Comparison of ENCODE assay signal across 10 cellular contexts in genomic region chr10:119190353-119190752, GRCh38. TPM values are rescaled to one million over a fixed set of nuclear protein-coding genes. Genes with fewer than 3 reads are reported as not detected.
DNase-seq lines count a peak whose midpoint lies in the region; ATAC-seq, FAIRE-seq and TF ChIP-seq lines count a peak whose summit lies in the region.
"Had no signal": no experiment of that assay in that cellular context is flagged by ENCODE, and none has a peak within 500 bp of the region (broad histone marks: within the 10 kb centered on the region; RNA-seq: fewer than 3 reads in every experiment).

No MANE protein-coding gene starts in this region.

- TF ChIP-seq CTCF in A549 (IDR thresholded peaks at IDR 0.05) (no peak), WERI-Rb-1 (IDR thresholded peaks at IDR 0.05; ENCODE audit: low read depth, low read length) (no peak)

- ATAC-seq in A549 (peak; percentile 97), HG03378 (IDR thresholded peaks at IDR 0.05; ENCODE audit: unreplicated experiment) (no peak), HG03571 (IDR thresholded peaks at IDR 0.05; ENCODE audit: unreplicated experiment) (no peak)
- no peak for ATAC-seq in stimulated activated naive CD8-positive, alpha-beta T cell treated with anti-CD3 and anti-CD28 coated beads, Interleukin-15, amount 100 ng/mL, for 72 hours

- peak; percentile 84 to 86 for DNase-seq in A549 (ENCODE audit: low read depth in 1 of 2, low spot score in 1 of 2)
- DNase-seq in HCEC 1CT = peak; percentile 98
- peak; percentile 39 for DNase-seq in WERI-Rb-1
- DNase-seq in iPS-NIHi11 (ENCODE audit: low spot score) = peak; percentile 26
- no peak for DNase-seq in stimulated activated naive CD8-positive, alpha-beta T cell treated with anti-CD3 and anti-CD28 coated beads, Interleukin-15, amount 100 ng/mL, for 72 hours
- no peak for DNase-seq in NCI-H1417 (lab: John Stamatoyannopoulos, UW)
- DNase-seq: stimulated activated naive CD4-positive, alpha-beta T cell had no signal

- 20% methylated on average over 4 of the region's 4 CpGs for WGBS in A549 (ENCODE audit: missing lambda C conversion rate)

- H3K4me2 ChIP-seq in A549 = peak overlapping the region; percentile 36

- no peak for TF ChIP-seq RAD21 in A549 (conservative IDR thresholded peaks at IDR 0.05 in 1 of 2, IDR thresholded peaks at IDR 0.05 in 1 of 2)

- no peaks in the 10 kb centered on the region for H3K27me3 ChIP-seq in WERI-Rb-1 (ENCODE audit: insufficient read depth, low read depth, severe bottlenecking)

- no peak overlapping the region for H3K27ac Mint-ChIP-seq in stimulated activated naive CD8-positive, alpha-beta T cell treated with anti-CD3 and anti-CD28 coated beads, Interleukin-15, amount 100 ng/mL, for 72 hours

- peak overlapping the region; percentile 46 to 77 for H3K27ac ChIP-seq in A549
- no peak overlapping the region for H3K27ac ChIP-seq in WERI-Rb-1

- H3K9me3 ChIP-seq in A549 (no peaks in the 10 kb centered on the region), WERI-Rb-1 (ENCODE audit: severe bottlenecking) (no peaks in the 10 kb centered on the region)

- H3K36me3 ChIP-seq in WERI-Rb-1 = no peaks in the 10 kb centered on the region

- H3K27me3 Mint-ChIP-seq in stimulated activated naive CD8-positive, alpha-beta T cell treated with anti-CD3 and anti-CD28 coated beads, Interleukin-15, amount 100 ng/mL, for 72 hours = no peaks in the 10 kb centered on the region

- CTCF ChIA-PET in A549 (lab: Yijun Ruan, JAX) = interaction anchor here (0.8 to 3.3 kb wide), 10 partner anchors 9 to 353 kb away, joined by 3 to 39 read pairs (median 4); partner anchors contain the start of genes GRK5 and RGS10

- peaks cover 28% of the 10 kb centered on the region for H3K4me1 Mint-ChIP-seq in stimulated activated naive CD8-positive, alpha-beta T cell treated with anti-CD3 and anti-CD28 coated beads, Interleukin-15, amount 100 ng/mL, for 72 hours

- TF ChIP-seq EP300 in A549 (IDR thresholded peaks at IDR 0.05) = no peak

- no peak for TF ChIP-seq POLR2A in A549 (IDR thresholded peaks at IDR 0.05; ENCODE audit: low read length)

- POLR2A ChIA-PET in A549 (lab: Yijun Ruan, JAX) = interaction anchor here (1.3 kb wide), 3 partner anchors 63 to 161 kb away, joined by 3 to 7 read pairs (median 4); partner anchors contain the start of gene NANOS1

- no peak overlapping the region for H3K4me3 Mint-ChIP-seq in stimulated activated naive CD8-positive, alpha-beta T cell treated with anti-CD3 and anti-CD28 coated beads, Interleukin-15, amount 100 ng/mL, for 72 hours
- H3K4me3 Mint-ChIP-seq: brain had no signal

- H3K4me3 ChIP-seq in A549 (no peak overlapping the region), WERI-Rb-1 (ENCODE audit: low read depth, low read length) (no peak overlapping the region)

- H3K9me3 Mint-ChIP-seq in stimulated activated naive CD8-positive, alpha-beta T cell treated with anti-CD3 and anti-CD28 coated beads, Interleukin-15, amount 100 ng/mL, for 72 hours = no peaks in the 10 kb centered on the region

- H3K4me1 ChIP-seq in A549 = peaks cover 17% of the 10 kb centered on the region

- FAIRE-seq in A549 (lab: Jason Lieb, UNC) = peak; percentile 46

TF ChIP-seq in A549, 52 proteins besides CTCF, POLR2A, EP300 and RAD21:
- TF ChIP-seq MAX (IDR thresholded peaks at IDR 0.05) (peak; percentile 61; the same call in 1 of the 2 replicates), HMGXB4 (CRISPR knock-in tag; IDR thresholded peaks at IDR 0.05; ENCODE audit: borderline replicate concordance) (no peak), BCL3 (IDR thresholded peaks at IDR 0.05) (no peak), CBX8 (IDR thresholded peaks at IDR 0.05) (no peak), KDM5A (IDR thresholded peaks at IDR 0.05) (no peak), FOSL2 (IDR thresholded peaks at IDR 0.05) (peak; percentile 20; the same call in 1 of the 2 replicates), FOSL2 (CRISPR knock-in tag; IDR thresholded peaks at IDR 0.05) (peak; percentile 80), MAFK (IDR thresholded peaks at IDR 0.05; ENCODE audit: partially characterized antibody) (peak; percentile 32), JUNB (IDR thresholded peaks at IDR 0.05) (peak; percentile 44), RCOR1 (IDR thresholded peaks at IDR 0.05; ENCODE audit: low read depth, low read length) (no peak), ZC3H11A (IDR thresholded peaks at IDR 0.05) (no peak), ZFP36 (IDR thresholded peaks at IDR 0.05; ENCODE audit: borderline replicate concordance, partially characterized antibody) (no peak), USF2 (IDR thresholded peaks at IDR 0.05) (peak; percentile 31; the same call in 1 of the 2 replicates), CEBPB (IDR thresholded peaks at IDR 0.05) (peak in 1 of 2 experiments; percentile 78; a peak in 2 of 4 replicates), ELK1 (IDR thresholded peaks at IDR 0.05; ENCODE audit: low read depth, low read length) (no peak)
TF ChIP-seq in A549: peak in this region for 6.

RNA-seq across cellular contexts. Expression of gene PRDX3, which starts 11.7 kb away (rescaled TPM):
- polyA plus RNA-seq in A549 (2011; rRNA removed) (673 and 678 TPM in 2 replicates), A549 (2017; fragmentation: RNase III; extraction: RNeasy Plus Mini Kit Qiagen cat#74134 plus additional on column Dnase treatment) (432 to 442 TPM (median 432 TPM) in 3 replicates)
- 330 and 382 TPM in 2 replicates for polyA plus RNA-seq in A549 (2012; cell fraction: cytosol; rRNA removed)
- 111 and 130 TPM in 2 replicates for polyA plus RNA-seq in A549 (2012; cell fraction: nucleus; rRNA removed)
- polyA minus RNA-seq in A549 (2011; rRNA and poly(A)+ RNA removed) = 175 and 275 TPM in 2 replicates

RNA-seq across cellular contexts. Expression of gene GRK5, which starts 17.0 kb away (rescaled TPM):
- polyA plus RNA-seq in A549 (2011; rRNA removed) = 5.0 and 5.4 TPM in 2 replicates
- 5.7 and 6.3 TPM in 2 replicates for polyA plus RNA-seq in A549 (2012; cell fraction: cytosol; rRNA removed)
- polyA plus RNA-seq in A549 (2012; cell fraction: nucleus; rRNA removed) = 4.3 and 6.0 TPM in 2 replicates
- polyA plus RNA-seq in A549 (2017; fragmentation: RNase III; extraction: RNeasy Plus Mini Kit Qiagen cat#74134 plus additional on column Dnase treatment) = 7.7 to 7.9 TPM (median 7.8 TPM) in 3 replicates
- 3.8 and 5.5 TPM in 2 replicates for polyA minus RNA-seq in A549 (2011; rRNA and poly(A)+ RNA removed)

RNA-seq across cellular contexts. Expression of gene SFXN4, which starts 24.8 kb away (rescaled TPM):
- 59.4 and 66.0 TPM in 2 replicates for polyA plus RNA-seq in A549 (2011; rRNA removed)
- 38.8 and 43.5 TPM in 2 replicates for polyA plus RNA-seq in A549 (2012; cell fraction: cytosol; rRNA removed)
- polyA plus RNA-seq in A549 (2012; cell fraction: nucleus; rRNA removed) = 21.4 and 32.5 TPM in 2 replicates
- polyA plus RNA-seq in A549 (2017; fragmentation: RNase III; extraction: RNeasy Plus Mini Kit Qiagen cat#74134 plus additional on column Dnase treatment) = 39.3 to 44.2 TPM (median 42.7 TPM) in 3 replicates
- 22.5 and 30.3 TPM in 2 replicates for polyA minus RNA-seq in A549 (2011; rRNA and poly(A)+ RNA removed)

Comparison
In these comparisons a context has a peak if more than half of its experiments do, and no peak if none do; other contexts are left out.
1. ATAC-seq: peak in A549 (2 of 2); none in HG03378 (single experiment), HG03571 (single experiment) and stimulated activated naive CD8-positive, alpha-beta T cell treated with anti-CD3 and anti-CD28 coated beads, Interleukin-15, amount 100 ng/mL, for 72 hours (single experiment).
2. DNase-seq: peak in A549 (2 of 2), HCEC 1CT (single experiment), WERI-Rb-1 (single experiment) and iPS-NIHi11 (single experiment); none in stimulated activated naive CD8-positive, alpha-beta T cell treated with anti-CD3 and anti-CD28 coated beads, Interleukin-15, amount 100 ng/mL, for 72 hours (0 of 2) and NCI-H1417 (0 of 3).